18 cellular contexts compared by ENCODE assay signal in the genomic region with DNA sequence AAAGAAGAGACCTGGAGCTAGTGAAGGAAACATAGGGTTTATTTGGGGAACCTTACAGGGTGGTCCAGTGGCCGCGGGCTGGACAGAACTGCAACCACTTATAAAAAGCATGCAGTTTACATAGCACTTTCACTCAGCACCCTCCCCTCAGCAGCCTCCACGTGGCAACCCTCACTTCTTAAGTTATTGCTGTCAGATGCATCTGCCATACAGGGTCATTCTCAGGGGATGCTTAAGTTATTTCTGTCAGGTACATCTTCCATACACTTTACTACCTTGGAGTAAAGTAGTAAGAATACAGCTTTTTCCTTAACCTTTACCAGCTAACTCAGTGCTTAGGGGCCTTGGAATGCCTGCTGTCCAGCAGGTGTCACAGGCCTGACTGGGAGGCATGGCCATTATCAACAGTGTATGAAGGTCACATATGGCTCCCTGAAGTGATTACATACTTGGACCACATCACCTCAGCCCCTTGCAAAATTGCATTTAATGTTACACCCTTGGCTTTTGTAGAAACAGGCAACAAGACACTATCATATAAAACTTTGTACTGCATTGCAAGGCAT. TPM values are rescaled to one million over a fixed set of nuclear protein-coding genes. Genes with fewer than 3 reads are reported as not detected.
DNase-seq lines count a peak whose midpoint lies in the region; ATAC-seq, FAIRE-seq and TF ChIP-seq lines count a peak whose summit lies in the region.
"Had no signal": no experiment of that assay in that cellular context is flagged by ENCODE, and none has a peak within 500 bp of the region (broad histone marks: within the 10 kb centered on the region; RNA-seq: fewer than 3 reads in every experiment).

No MANE protein-coding gene starts in this region.

- peak overlapping the region in 2 of 3 donors; percentile 91 to 99 for H3K4me3 Mint-ChIP-seq in T-cell
- H3K4me3 Mint-ChIP-seq in naive thymus-derived CD4-positive, alpha-beta T cell: peak overlapping the region in 8 of 10 donors; percentile 9 to 98 (median 60)
- H3K4me3 Mint-ChIP-seq in activated naive CD4-positive, alpha-beta T cell treated with anti-CD3 and anti-CD28 coated beads, Interleukin-2, amount 10 ng/mL, durations not matched to agents 7 days and 5 days: no peak overlapping the region

- peak; percentile 54 for FAIRE-seq in GM12891 (lab: Jason Lieb, UNC)
- FAIRE-seq: A204.1 had no signal

- peaks cover 11% of the 10 kb centered on the region for H3F3A ChIP-seq in SK-N-SH (replicated peaks; ENCODE audit: insufficient read depth)

- H3K27me3 Mint-ChIP-seq in T-cell: no peaks in the 10 kb centered on the region
- H3K27me3 Mint-ChIP-seq in naive thymus-derived CD4-positive, alpha-beta T cell: peaks cover 0 to 2% (median 0%) of the 10 kb centered on the region in 5 donors
- H3K27me3 Mint-ChIP-seq in activated naive CD4-positive, alpha-beta T cell treated with anti-CD3 and anti-CD28 coated beads, Interleukin-2, amount 10 ng/mL, durations not matched to agents 7 days and 5 days: peaks cover 5% of the 10 kb centered on the region

- no peak for TF ChIP-seq CTCF in SK-N-SH (IDR thresholded peaks at IDR 0.05)
- TF ChIP-seq CTCF in foreskin keratinocyte (conservative IDR thresholded peaks at IDR 0.05): no peak

- TF ChIP-seq POLR2A in GM12891 (IDR thresholded peaks at IDR 0.05; ENCODE audit: low read depth, low read length): no peak

- H3K36me3 ChIP-seq in SK-N-SH (replicated peaks in 1 of 2; ENCODE audit: control insufficient read depth in 1 of 2, insufficient read depth in 2 of 2, low read length in 1 of 2): peaks cover 11 to 18% of the 10 kb centered on the region in 2 experiments
- H3K36me3 ChIP-seq in naive thymus-derived CD4-positive, alpha-beta T cell (ENCODE audit: control insufficient read depth in 2 of 3, insufficient read depth in 3 of 3, low read length in 3 of 3): peaks cover 9 to 19% (median 12%) of the 10 kb centered on the region in 3 experiments

- WGBS in SK-N-SH (ENCODE audit: low lambda C conversion rate): 85% methylated on average over 2 of the region's 3 CpGs

- CTCF ChIA-PET in SK-N-SH (lab: Yijun Ruan, JAX): interaction anchor here (0.7 to 1.0 kb wide), 2 partner anchors 12 to 38 kb away, joined by 3 to 4 read pairs; partner anchors contain the start of gene SIRT5
- CTCF ChIA-PET in T-cell (lab: Charles Lee): interaction anchor here in 1 of 2 donors (4.9 kb wide), 1 partner anchor 38 kb away, joined by 40 read pairs; the partner anchor contains the start of gene SIRT5
- CTCF ChIA-PET in naive thymus-derived CD4-positive, alpha-beta T cell (lab: Charles Lee): interaction anchor here (4.5 kb wide), 1 partner anchor 38 kb away, joined by 26 read pairs; the partner anchor contains the start of gene SIRT5
- CTCF ChIA-PET in activated naive CD4-positive, alpha-beta T cell treated with anti-CD3 and anti-CD28 coated beads, Interleukin-2, amount 10 ng/mL, durations not matched to agents 7 days and 5 days (lab: Charles Lee): interaction anchor here (2.2 to 3.2 kb wide), 2 partner anchors 12 to 38 kb away, joined by 5 to 18 read pairs; partner anchors contain the start of gene SIRT5

- H3K9me3 ChIP-seq in SK-N-SH: no peaks in the 10 kb centered on the region
- H3K9me3 ChIP-seq in naive thymus-derived CD4-positive, alpha-beta T cell (ENCODE audit: control insufficient read depth in 2 of 3, low read length in 3 of 3): no peaks in the 10 kb centered on the region
- H3K9me3 ChIP-seq: ascending aorta, HAP-1, sigmoid colon had no signal

- peaks cover 5 to 24% of the 10 kb centered on the region in 2 experiments; a peak in 3 of 4 replicates for H3K4me1 ChIP-seq in SK-N-SH (ENCODE audit: control insufficient read depth in 1 of 2, insufficient read depth in 2 of 2, low read depth in 1 of 2, low read length in 1 of 2)
- peaks cover 8 to 26% of the 10 kb centered on the region in 2 donors for H3K4me1 ChIP-seq in naive thymus-derived CD4-positive, alpha-beta T cell (ENCODE audit: control insufficient read depth in 2 of 2, insufficient read depth in 2 of 2, low read length in 2 of 2)
- H3K4me1 ChIP-seq in foreskin keratinocyte: no peaks in the 10 kb centered on the region

- intact Hi-C loops in naive thymus-derived CD4-positive, alpha-beta T cell (cut with micrococcal nuclease): loop anchor here in 1 of 2 donors (10.0 kb wide), 1 partner anchor 128 kb away; the partner anchor contains the start of gene GFOD1

- no peak overlapping the region for H3K9ac ChIP-seq in SK-N-SH

- H4K20me1 ChIP-seq in SK-N-SH (ENCODE audit: insufficient read depth): peaks cover 14% of the 10 kb centered on the region

- peaks cover 40 to 46% (median 42%) of the 10 kb centered on the region in 3 donors for H3K4me1 Mint-ChIP-seq in T-cell
- H3K4me1 Mint-ChIP-seq in naive thymus-derived CD4-positive, alpha-beta T cell: peaks cover 25 to 50% (median 43%) of the 10 kb centered on the region in 7 donors
- H3K4me1 Mint-ChIP-seq in activated naive CD4-positive, alpha-beta T cell treated with anti-CD3 and anti-CD28 coated beads, Interleukin-2, amount 10 ng/mL, durations not matched to agents 7 days and 5 days: peaks cover 53% of the 10 kb centered on the region

- no peak overlapping the region for H2AFZ ChIP-seq in SK-N-SH (ENCODE audit: low read depth)

- peaks cover 40% of the 10 kb centered on the region for H3K79me2 ChIP-seq in SK-N-SH (ENCODE audit: insufficient read depth)

- TF ChIP-seq RAD21 in SK-N-SH (IDR thresholded peaks at IDR 0.05; ENCODE audit: low read length): no peak

- no peak overlapping the region for H3K4me3 ChIP-seq in SK-N-SH (ENCODE audit: low read depth in 2 of 2, low read length in 1 of 2)
- H3K4me3 ChIP-seq in naive thymus-derived CD4-positive, alpha-beta T cell (ENCODE audit: low read length): no peak overlapping the region
- H3K4me3 ChIP-seq: ascending aorta, sigmoid colon had no signal

- POLR2A ChIA-PET in SK-N-SH (lab: Yijun Ruan, JAX) (interaction anchor here (4.1 kb wide), 1 partner anchor 38 kb away, joined by 33 read pairs; the partner anchor contains the start of gene SIRT5), T-cell (lab: Charles Lee) (no interaction called here)
- POLR2A ChIA-PET in naive thymus-derived CD4-positive, alpha-beta T cell (lab: Charles Lee): interaction anchor here (1.0 to 5.3 kb wide), 4 partner anchors 39 to 121 kb away, joined by 3 to 101 read pairs (median 41); partner anchors contain the start of genes RANBP9 and SIRT5

- H3K4me2 ChIP-seq in SK-N-SH: peak overlapping the region; percentile 88; the same call in 1 of the 2 replicates

- no peaks in the 10 kb centered on the region for H3K27me3 ChIP-seq in SK-N-SH (ENCODE audit: insufficient read depth)
- no peaks in the 10 kb centered on the region for H3K27me3 ChIP-seq in naive thymus-derived CD4-positive, alpha-beta T cell (ENCODE audit: control insufficient read depth in 2 of 2, insufficient read depth in 2 of 2, low read length in 2 of 2)
- H3K27me3 ChIP-seq in foreskin keratinocyte: no peaks in the 10 kb centered on the region
- H3K27me3 ChIP-seq: ascending aorta, sigmoid colon had no signal

- H3K36me3 Mint-ChIP-seq in T-cell: peaks cover 11% of the 10 kb centered on the region
- H3K36me3 Mint-ChIP-seq in naive thymus-derived CD4-positive, alpha-beta T cell: peaks cover 6 to 12% (median 11%) of the 10 kb centered on the region in 5 donors
- peaks cover 21% of the 10 kb centered on the region for H3K36me3 Mint-ChIP-seq in activated naive CD4-positive, alpha-beta T cell treated with anti-CD3 and anti-CD28 coated beads, Interleukin-2, amount 10 ng/mL, durations not matched to agents 7 days and 5 days

- ATAC-seq in SK-N-SH treated with all-trans-retinoic acid at 6 μM for 48 hours (no peak), T-cell (replicated peaks in 1 of 4) (no peak), foreskin keratinocyte (no peak)
- no peak for ATAC-seq in naive thymus-derived CD4-positive, alpha-beta T cell
- ATAC-seq: activated CD4-positive, CD25-positive, alpha-beta regulatory T cell treated with anti-CD3 and anti-CD28 coated beads, Interleukin-2, amount 50 U/mL, for 24 hours; left lobe of liver had no signal

- no peaks in the 10 kb centered on the region for H3K9me2 ChIP-seq in SK-N-SH

- H3K27ac ChIP-seq in SK-N-SH (ENCODE audit: low read depth in 2 of 2, low read length in 1 of 2) (no peak overlapping the region; a peak in 1 of 4 replicates), foreskin keratinocyte (no peak overlapping the region)
- no peak overlapping the region for H3K27ac ChIP-seq in naive thymus-derived CD4-positive, alpha-beta T cell (ENCODE audit: low read depth, low read length)
- H3K27ac ChIP-seq: ascending aorta, sigmoid colon had no signal

- no peak for DNase-seq in SK-N-SH
- no peak for DNase-seq in GM12891 (ENCODE audit: insufficient read length, low spot score)
- no peak for DNase-seq in T-cell
- DNase-seq in naive thymus-derived CD4-positive, alpha-beta T cell: no peak
- DNase-seq in foreskin keratinocyte: no peak
- no peak for DNase-seq in NCI-H82 (lab: John Stamatoyannopoulos, UW)
- no peak for DNase-seq in activated naive CD4-positive, alpha-beta T cell treated with anti-CD3 and anti-CD28 coated beads, Interleukin-2, amount 10 ng/mL, durations not matched to agents 7 days and 5 days
- DNase-seq: COR-L47; hippocampal formation; sigmoid colon; stimulated activated naive CD4-positive, alpha-beta T cell treated with Interleukin-2 at 50 U/mL for 16 hours; SW 1271 had no signal

- peak overlapping the region in 1 of 2 donors; percentile 52 for H3K27ac Mint-ChIP-seq in T-cell
- H3K27ac Mint-ChIP-seq in naive thymus-derived CD4-positive, alpha-beta T cell: peak overlapping the region in 2 of 9 donors; percentile 85 to 93
- no peak overlapping the region for H3K27ac Mint-ChIP-seq in activated naive CD4-positive, alpha-beta T cell treated with anti-CD3 and anti-CD28 coated beads, Interleukin-2, amount 10 ng/mL, durations not matched to agents 7 days and 5 days

- TF ChIP-seq EP300 in SK-N-SH (IDR thresholded peaks at IDR 0.05; ENCODE audit: borderline replicate concordance in 1 of 2, low read depth in 1 of 2, low read length in 1 of 2): no peak

- H3K9me3 Mint-ChIP-seq in T-cell: no peaks in the 10 kb centered on the region
- peaks cover 0 to 4% (median 0%) of the 10 kb centered on the region in 11 donors for H3K9me3 Mint-ChIP-seq in naive thymus-derived CD4-positive, alpha-beta T cell
- no peaks in the 10 kb centered on the region for H3K9me3 Mint-ChIP-seq in activated naive CD4-positive, alpha-beta T cell treated with anti-CD3 and anti-CD28 coated beads, Interleukin-2, amount 10 ng/mL, durations not matched to agents 7 days and 5 days

RNA-seq across cellular contexts. Expression of gene NOL7, which starts 2.0 kb away (rescaled TPM):
- polyA plus RNA-seq in SK-N-SH (2012; rRNA removed): 75.7 and 103 TPM in 2 replicates
- polyA plus RNA-seq in SK-N-SH (2012; cell fraction: cytosol; rRNA removed): 114 and 122 TPM in 2 replicates
- 44.5 and 67.5 TPM in 2 replicates for polyA plus RNA-seq in SK-N-SH (2012; cell fraction: nucleus; rRNA removed)
- 79.9 TPM for polyA plus RNA-seq in GM12891 (2012; ENCODE audit: low read depth, missing spikeins)
- total RNA-seq in T-cell: 10 to 100 TPM; 46.9 to 62.3 (median 59.3) TPM
- total RNA-seq in naive thymus-derived CD4-positive, alpha-beta T cell: 10 to 100 TPM; 49.1 to 65.2 (median 62.1) TPM
- polyA plus RNA-seq in naive thymus-derived CD4-positive, alpha-beta T cell: 100 to 1,000 TPM; 135 to 145 TPM
- total RNA-seq in foreskin keratinocyte: 79.1 and 83.9 TPM in 2 replicates
- polyA plus RNA-seq in foreskin keratinocyte: 86.7 and 96.3 TPM in 2 replicates

RNA-seq across cellular contexts. Expression of gene SIRT5, which starts 38.7 kb away (rescaled TPM):
- 6.7 and 9.0 TPM in 2 replicates for polyA plus RNA-seq in SK-N-SH (2012; rRNA removed)
- polyA plus RNA-seq in SK-N-SH (2012; cell fraction: cytosol; rRNA removed): 6.2 and 6.5 TPM in 2 replicates
- 17.2 and 25.3 TPM in 2 replicates for polyA plus RNA-seq in SK-N-SH (2012; cell fraction: nucleus; rRNA removed)
- 6.0 TPM for polyA plus RNA-seq in GM12891 (2012; ENCODE audit: low read depth, missing spikeins)
- total RNA-seq in T-cell: 10 to 100 TPM; 11.7 to 21.5 (median 16.8) TPM
- total RNA-seq in naive thymus-derived CD4-positive, alpha-beta T cell: 10 to 100 TPM in 4 of 5 experiments, 1 to 10 TPM in 1; 8.8 to 25.7 (median 15.4) TPM
- polyA plus RNA-seq in naive thymus-derived CD4-positive, alpha-beta T cell: 10 to 100 TPM; 11.9 to 13.1 TPM
- total RNA-seq in foreskin keratinocyte: 8.8 and 8.9 TPM in 2 replicates
- 6.3 and 6.4 TPM in 2 replicates for polyA plus RNA-seq in foreskin keratinocyte

Comparison
In these comparisons a context has a peak if more than half of its experiments do, and no peak if none do; other contexts are left out.
1. POLR2A ChIA-PET loops: an anchor here in SK-N-SH (4.1 kb wide) and naive thymus-derived CD4-positive, alpha-beta T cell (1.0 to 5.3 kb wide); none called in T-cell.